Comparison of ENCODE assay signal across 1 cellular context in genomic region chrX:2703991-2704369, GRCh38.
TF ChIP-seq lines count a peak whose summit lies in the region.

No MANE protein-coding gene starts in this region.

TF ChIP-seq in K562, 482 proteins besides CTCF, POLR2A, EP300 and RAD21 (continued from another document):
- TF ChIP-seq ZNF609 (CRISPR knock-in tag; IDR thresholded peaks at IDR 0.05; ENCODE audit: borderline replicate concordance) (no peak), TAF7 (tag; IDR thresholded peaks at IDR 0.05) (no peak), WHSC1 (IDR thresholded peaks at IDR 0.05; ENCODE audit: low read length) (no peak), BDP1 (IDR thresholded peaks at IDR 0.05; ENCODE audit: insufficient read depth, insufficient read length) (no peak), ZNF696 (CRISPR knock-in tag; conservative IDR thresholded peaks at IDR 0.05) (no peak), ZNF121 (CRISPR knock-in tag; conservative IDR thresholded peaks at IDR 0.05) (no peak), SETDB1 (IDR thresholded peaks at IDR 0.05; ENCODE audit: low read length) (no peak), ZNF134 (CRISPR knock-in tag; conservative IDR thresholded peaks at IDR 0.05) (no peak), PCBP2 (IDR thresholded peaks at IDR 0.05; ENCODE audit: low read depth, low read length, poor library complexity, severe bottlenecking) (no peak), ARID1B (IDR thresholded peaks at IDR 0.05) (no peak), CBX1 (IDR thresholded peaks at IDR 0.05; ENCODE audit: low read depth) (no peak), ZNF263 (CRISPR knock-in tag; IDR thresholded peaks at IDR 0.05; ENCODE audit: borderline replicate concordance) (no peak), TOE1 (IDR thresholded peaks at IDR 0.05; ENCODE audit: borderline replicate concordance) (no peak), TOE1 (CRISPR knock-in tag; IDR thresholded peaks at IDR 0.05; ENCODE audit: borderline replicate concordance, low read depth) (no peak), TEAD1 (CRISPR knock-in tag; IDR thresholded peaks at IDR 0.05) (no peak), GATA2 (CRISPR knock-in tag; IDR thresholded peaks at IDR 0.05) (no peak), RBM39 (optimal IDR thresholded peaks at IDR 0.05; ENCODE audit: low read depth, low read length) (no peak), GTF2A2 (tag; IDR thresholded peaks at IDR 0.05) (no peak)
